In genomic region chr10:58518775-58519174, GRCh38 we compare ENCODE assay signal across 1 cellular context.
TF ChIP-seq lines count a peak whose summit lies in the region.

No MANE protein-coding gene starts in this region.

TF ChIP-seq in A549, 52 proteins besides CTCF, POLR2A, EP300 and RAD21 (continued from another document):
- no peak for TF ChIP-seq ELK1 (IDR thresholded peaks at IDR 0.05; ENCODE audit: low read depth, low read length)
- TF ChIP-seq HOXB5 (CRISPR knock-in tag; IDR thresholded peaks at IDR 0.05): no peak
- TF ChIP-seq GATA3 (IDR thresholded peaks at IDR 0.05; ENCODE audit: borderline replicate concordance): peak; percentile 58; the same call in 1 of the 2 replicates
- no peak for TF ChIP-seq NPAS2 (CRISPR knock-in tag; IDR thresholded peaks at IDR 0.05; ENCODE audit: borderline replicate concordance)
- peak; percentile 30; the same call in 2 of the 3 replicates for TF ChIP-seq SMC3 (IDR thresholded peaks at IDR 0.05)
